In the genomic region with DNA sequence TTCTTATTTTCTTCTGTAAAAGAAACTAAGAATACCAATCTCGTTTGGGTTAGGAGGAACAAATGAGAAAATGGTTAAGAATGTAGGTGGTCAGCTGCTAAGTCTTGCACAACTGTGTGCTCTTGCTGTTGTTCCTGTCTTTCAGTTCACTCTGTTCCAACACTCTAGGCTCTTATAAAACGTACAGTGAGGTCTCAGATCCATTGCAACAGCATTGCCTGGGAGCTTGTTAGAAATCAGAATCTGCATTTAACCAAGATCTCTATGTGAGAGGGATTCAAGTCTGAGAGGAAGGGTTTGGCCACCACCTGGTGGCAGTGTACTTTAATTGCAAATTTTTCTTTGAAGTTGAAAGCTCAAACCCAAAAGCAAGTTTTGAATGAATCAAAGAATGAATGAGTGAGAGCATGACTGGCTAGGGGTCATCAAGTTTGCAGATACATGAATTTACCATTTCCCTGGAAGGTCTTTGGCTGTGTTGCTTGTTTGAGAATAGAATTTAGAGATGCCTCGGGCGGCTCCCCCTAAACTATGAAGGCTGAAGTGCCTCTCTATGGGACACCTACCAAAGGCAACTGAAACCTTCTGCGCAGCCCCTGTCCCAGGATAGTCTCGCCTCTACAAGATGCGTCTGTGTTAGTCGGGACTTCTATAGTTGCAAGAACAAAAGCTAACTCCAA, we compare ENCODE assay signal across 8 cellular contexts. TPM values are rescaled to one million over a fixed set of nuclear protein-coding genes. Genes with fewer than 3 reads are reported as not detected.
A peak's percentile ranks its signal among the peaks of the same experiment; 100 is the strongest.
DNase-seq lines count a peak whose midpoint lies in the region; ATAC-seq and TF ChIP-seq lines count a peak whose summit lies in the region.

No MANE protein-coding gene starts in this region.

- H3K27me3 ChIP-seq in neural cell (ENCODE audit: insufficient read depth, low read depth, low read length): peaks cover 7% of the 10 kb centered on the region

- TF ChIP-seq RAD21 in neural cell (conservative IDR thresholded peaks at IDR 0.05): peak; percentile 91

- no peak overlapping the region for H3K9ac ChIP-seq in neural cell (ENCODE audit: low read length)

- H3K79me2 ChIP-seq in neural cell (replicated peaks; ENCODE audit: insufficient read depth, low read length): no peaks in the 10 kb centered on the region

- no peaks in the 10 kb centered on the region for H3K9me2 ChIP-seq in neural cell (ENCODE audit: insufficient read depth, low read length)

- H3K4me1 Mint-ChIP-seq in activated CD4-positive, alpha-beta memory T cell treated with anti-CD3 and anti-CD28 coated beads, Interleukin-2, amount 10 ng/mL, durations not matched to agents 7 days and 5 days: no peaks in the 10 kb centered on the region

- DNase-seq in ACHN: peak; percentile 61
- peak; percentile 69 for DNase-seq in GM12865 (ENCODE audit: low read depth)
- peak; percentile 50 for DNase-seq in NCI-H2171 treated with DMSO at 0.1 percent for 48 hours (lab: John Stamatoyannopoulos, UW)
- DNase-seq in activated CD4-positive, alpha-beta memory T cell treated with anti-CD3 and anti-CD28 coated beads, Interleukin-2, amount 10 ng/mL, durations not matched to agents 7 days and 5 days: peak; percentile 54
- DNase-seq in fibroblast of pulmonary artery (ENCODE audit: low read depth): peak; percentile 95

- H3K9me3 ChIP-seq in neural cell (ENCODE audit: low read length): no peaks in the 10 kb centered on the region

- no peaks in the 10 kb centered on the region for H4K20me1 ChIP-seq in neural cell (ENCODE audit: insufficient read depth)

- TF ChIP-seq CTCF in GM12865 (IDR thresholded peaks at IDR 0.05; ENCODE audit: insufficient read depth, low read depth, low read length, missing control alignments): peak; percentile 51
- TF ChIP-seq CTCF in fibroblast of pulmonary artery (IDR thresholded peaks at IDR 0.05; ENCODE audit: low read length, missing control alignments): peak; percentile 69
- TF ChIP-seq CTCF in neural cell (IDR thresholded peaks at IDR 0.05; ENCODE audit: poor library complexity, severe bottlenecking): peak; percentile 89

- H3K36me3 ChIP-seq in neural cell (ENCODE audit: insufficient read depth, low read length): no peaks in the 10 kb centered on the region

- ATAC-seq in GM21381 (IDR thresholded peaks at IDR 0.05; ENCODE audit: unreplicated experiment): no peak
- no peak for ATAC-seq in GM21786 (IDR thresholded peaks at IDR 0.05; ENCODE audit: unreplicated experiment)

- TF ChIP-seq EP300 in neural cell (conservative IDR thresholded peaks at IDR 0.05; ENCODE audit: poor library complexity, severe bottlenecking): no peak

- no peak overlapping the region for H3K27ac ChIP-seq in neural cell (ENCODE audit: low read length)

- no peak overlapping the region for H2AFZ ChIP-seq in neural cell (ENCODE audit: low read depth, low read length)

- no peak overlapping the region for H3K4me3 Mint-ChIP-seq in activated CD4-positive, alpha-beta memory T cell treated with anti-CD3 and anti-CD28 coated beads, Interleukin-2, amount 10 ng/mL, durations not matched to agents 7 days and 5 days

- no peak overlapping the region for H3K4me2 ChIP-seq in neural cell (ENCODE audit: low read length)

- no peaks in the 10 kb centered on the region for H3F3A ChIP-seq in neural cell (ENCODE audit: insufficient read depth, low read length, poor library complexity, severe bottlenecking)

- H3K4me3 ChIP-seq in GM12865 (ENCODE audit: low read depth, low read length) (no peak overlapping the region), fibroblast of pulmonary artery (replicated peaks; ENCODE audit: low read depth, low read length) (no peak overlapping the region), neural cell (ENCODE audit: low read length) (no peak overlapping the region)

- in situ Hi-C loops in ACHN (cut with HindIII; ENCODE audit: low pct_ligation_motif_present, low pct_unique_long_range_greater_than_20kb, low sequenced_read_pairs): no loop called here

- H3K36me3 Mint-ChIP-seq in activated CD4-positive, alpha-beta memory T cell treated with anti-CD3 and anti-CD28 coated beads, Interleukin-2, amount 10 ng/mL, durations not matched to agents 7 days and 5 days (ENCODE audit: low read depth): no peaks in the 10 kb centered on the region

- CTCF ChIA-PET in activated CD4-positive, alpha-beta memory T cell treated with anti-CD3 and anti-CD28 coated beads, Interleukin-2, amount 10 ng/mL, durations not matched to agents 7 days and 5 days (lab: Charles Lee): interaction anchor here (0.5 to 3.1 kb wide), 32 partner anchors 9 to 298 kb away, joined by 3 to 28 read pairs (median 4); a partner anchor contains a TSS

- H3K9me3 Mint-ChIP-seq in activated CD4-positive, alpha-beta memory T cell treated with anti-CD3 and anti-CD28 coated beads, Interleukin-2, amount 10 ng/mL, durations not matched to agents 7 days and 5 days: no peaks in the 10 kb centered on the region

- peaks cover 31% of the 10 kb centered on the region for H3K27me3 Mint-ChIP-seq in activated CD4-positive, alpha-beta memory T cell treated with anti-CD3 and anti-CD28 coated beads, Interleukin-2, amount 10 ng/mL, durations not matched to agents 7 days and 5 days

- no peak overlapping the region for H3K27ac Mint-ChIP-seq in activated CD4-positive, alpha-beta memory T cell treated with anti-CD3 and anti-CD28 coated beads, Interleukin-2, amount 10 ng/mL, durations not matched to agents 7 days and 5 days

- POLR2A ChIA-PET in activated CD4-positive, alpha-beta memory T cell treated with anti-CD3 and anti-CD28 coated beads, Interleukin-2, amount 10 ng/mL, durations not matched to agents 7 days and 5 days (lab: Charles Lee): interaction anchor here (0.9 to 1.3 kb wide), 6 partner anchors 15 to 256 kb away, joined by 3 to 7 read pairs (median 4); a partner anchor contains a TSS

TF ChIP-seq in neural cell, 6 proteins besides CTCF, POLR2A, EP300 and RAD21:
- no peak for TF ChIP-seq TAF1 (IDR thresholded peaks at IDR 0.05; ENCODE audit: low read depth)
- peak; percentile 94 for TF ChIP-seq SMC3 (conservative IDR thresholded peaks at IDR 0.05; ENCODE audit: poor library complexity)

RNA-seq across cellular contexts. Expression of a gene that starts 2.5 kb away (rescaled TPM):
- total RNA-seq in activated CD4-positive, alpha-beta memory T cell treated with anti-CD3 and anti-CD28 coated beads, Interleukin-2, amount 10 ng/mL, durations not matched to agents 7 days and 5 days: not detected
- polyA plus RNA-seq in neural cell: not detected in 2 replicates
- polyA minus RNA-seq in neural cell: not detected in 2 replicates

RNA-seq across cellular contexts. Expression of a gene that starts 39.0 kb away (rescaled TPM):
- not detected for total RNA-seq in activated CD4-positive, alpha-beta memory T cell treated with anti-CD3 and anti-CD28 coated beads, Interleukin-2, amount 10 ng/mL, durations not matched to agents 7 days and 5 days
- polyA plus RNA-seq in neural cell: 0.07 and 0.10 TPM in 2 replicates
- polyA minus RNA-seq in neural cell: 0.24 TPM in 1 of 2 replicates, not detected in the other

RNA-seq across cellular contexts. Expression of a gene that starts 46.1 kb away (rescaled TPM):
- total RNA-seq in activated CD4-positive, alpha-beta memory T cell treated with anti-CD3 and anti-CD28 coated beads, Interleukin-2, amount 10 ng/mL, durations not matched to agents 7 days and 5 days: under 1 TPM; 0.20 to 0.38 TPM
- polyA plus RNA-seq in neural cell: 0.31 and 0.34 TPM in 2 replicates
- polyA minus RNA-seq in neural cell: 0.73 TPM in 1 of 2 replicates, not detected in the other
